8 cellular contexts compared by ENCODE assay signal in the genomic region with DNA sequence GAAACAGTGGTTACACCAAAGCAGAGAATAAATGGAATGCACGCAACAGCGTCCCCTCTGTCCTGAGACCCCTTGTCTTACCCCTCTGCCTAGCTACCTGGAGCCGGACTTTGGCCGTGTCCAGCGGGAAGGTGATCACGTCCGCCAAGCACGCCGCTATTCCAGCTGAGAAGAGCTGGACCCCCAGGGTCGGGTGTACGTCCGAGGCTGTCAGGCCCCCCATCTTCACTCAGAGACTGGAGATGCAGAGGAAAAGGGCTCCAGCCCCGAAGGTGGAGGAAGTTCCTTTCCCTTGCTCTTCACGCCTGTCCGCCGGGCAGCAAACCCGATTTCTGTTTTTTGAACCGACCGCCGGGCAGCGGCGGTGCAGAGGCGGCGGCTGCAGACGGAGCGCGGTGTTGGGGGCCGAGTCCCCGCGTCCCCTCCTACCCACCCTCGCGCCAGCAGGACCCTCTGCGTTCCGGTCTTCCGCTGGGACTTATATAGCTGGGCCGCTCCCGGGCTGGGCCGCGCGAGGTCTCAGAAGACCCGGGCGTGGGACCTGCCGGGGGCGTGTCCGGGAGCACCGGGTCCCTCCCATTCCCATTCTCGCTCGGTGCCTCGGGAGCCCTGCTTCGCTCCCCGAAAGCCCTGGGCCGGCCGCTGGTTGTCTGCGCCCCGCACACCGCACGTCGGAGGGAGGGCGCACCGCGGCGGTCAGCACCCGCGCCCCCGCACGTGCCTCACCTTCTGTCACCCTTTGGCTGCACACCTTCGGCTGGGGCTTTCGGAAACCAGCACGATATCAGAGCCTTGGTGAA. TPM values are rescaled to one million over a fixed set of nuclear protein-coding genes. Genes with fewer than 3 reads are reported as not detected.
DNase-seq lines count a peak whose midpoint lies in the region; ATAC-seq and TF ChIP-seq lines count a peak whose summit lies in the region.

UCP1 (minus strand) TSS at position 455 of the 800 bp plus-strand sequence; CDS start at position 223, 232 bp downstream.

- TF ChIP-seq EP300 in gastroesophageal sphincter (IDR thresholded peaks at IDR 0.05), result no peak

- H4K20me1 ChIP-seq in osteoblast (ENCODE audit: insufficient read depth, low read length), result no peaks in the 10 kb centered on the region

- H3K36me3 ChIP-seq in RWPE2 (ENCODE audit: low read depth) (no peaks in the 10 kb centered on the region), gastroesophageal sphincter (no peaks in the 10 kb centered on the region), osteoblast (ENCODE audit: insufficient read depth, low read length) (no peaks in the 10 kb centered on the region)

- peak within 1 kb of the TSS; percentile 43 for H2AFZ ChIP-seq in osteoblast (ENCODE audit: low read length)

- TF ChIP-seq POLR2A in gastroesophageal sphincter (IDR thresholded peaks at IDR 0.05), result no peak

- H3K4me2 ChIP-seq in osteoblast (ENCODE audit: insufficient read depth, low read length), result peak within 1 kb of the TSS; percentile 64

- H3K27ac ChIP-seq in RWPE2 (ENCODE audit: poor library complexity, severe bottlenecking) (no peak within 1 kb of the TSS), gastroesophageal sphincter (no peak within 1 kb of the TSS), osteoblast (ENCODE audit: low read depth, low read length) (no peak within 1 kb of the TSS)

- no peak for TF ChIP-seq CTCF in RWPE2 (IDR thresholded peaks at IDR 0.05; ENCODE audit: poor library complexity, severe bottlenecking)
- no peak for TF ChIP-seq CTCF in gastroesophageal sphincter (IDR thresholded peaks at IDR 0.05)
- no peak for TF ChIP-seq CTCF in osteoblast (IDR thresholded peaks at IDR 0.05; ENCODE audit: extremely low read depth, low read depth, low read length)

- H3K79me2 ChIP-seq in osteoblast (ENCODE audit: insufficient read depth, low read length), result no peaks in the 10 kb centered on the region

- H3K4me3 ChIP-seq in RWPE2 (ENCODE audit: severe bottlenecking) (peak within 1 kb of the TSS; percentile 10), gastroesophageal sphincter (peak within 1 kb of the TSS; percentile 24 to 58), osteoblast (ENCODE audit: insufficient read depth, low read length) (peak within 1 kb of the TSS; percentile 56)

- 0% methylated on average over 3 of the region's 69 CpGs; no CpG with 5 or more reads in 1 of the 2 donors for WGBS in gastroesophageal sphincter (ENCODE audit: low coverage in 1 of 2), 2 donors

- H3K9me3 ChIP-seq in RWPE2 (ENCODE audit: severe bottlenecking), result no peaks in the 10 kb centered on the region
- H3K9me3 ChIP-seq in gastroesophageal sphincter, result peaks cover 0 to 15% (median 0%) of the 10 kb centered on the region in 3 donors
- peaks cover 3% of the 10 kb centered on the region for H3K9me3 ChIP-seq in osteoblast (ENCODE audit: low read depth, low read length)

- H3K4me1 ChIP-seq in RWPE2 (ENCODE audit: insufficient read depth, poor library complexity, severe bottlenecking) (no peaks in the 10 kb centered on the region), gastroesophageal sphincter (peaks cover 0 to 16% (median 15%) of the 10 kb centered on the region in 3 donors), osteoblast (ENCODE audit: insufficient read depth, low read length) (peaks cover 9% of the 10 kb centered on the region)

- peaks cover 55% of the 10 kb centered on the region for H3K27me3 ChIP-seq in RWPE2 (ENCODE audit: insufficient read depth, poor library complexity, severe bottlenecking)
- H3K27me3 ChIP-seq in gastroesophageal sphincter, result peaks cover 68% of the 10 kb centered on the region
- peaks cover 78% of the 10 kb centered on the region for H3K27me3 ChIP-seq in osteoblast (ENCODE audit: insufficient read depth, low read length)

- DNase-seq in DMS53 treated with DMSO at 0.1 percent for 48 hours (lab: John Stamatoyannopoulos, UW; ENCODE audit: unreplicated experiment) (peak; percentile 1), RWPE2 (ENCODE audit: low spot score) (no peak), osteoblast (ENCODE audit: insufficient read length, low spot score, missing footprints) (no peak), SK-N-DZ (ENCODE audit: low spot score) (no peak), NCI-H2107 (lab: John Stamatoyannopoulos, UW) (no peak), amniotic stem cell (lab: John Stamatoyannopoulos, UW) (no peak), SIG-M5 (lab: John Stamatoyannopoulos, UW) (no peak)

- ATAC-seq in RWPE2 (ENCODE audit: low read depth) (peak; percentile 75), gastroesophageal sphincter (peak; percentile 48)

RNA-seq across cellular contexts. Expression of gene UCP1, which starts in this region (rescaled TPM):
- total RNA-seq in gastroesophageal sphincter (not detected), osteoblast (not detected in 2 replicates)
- polyA plus RNA-seq in SK-N-DZ (2014; cell fraction: cytosol; rRNA removed), result not detected in 2 replicates
- polyA plus RNA-seq in SK-N-DZ (2014; cell fraction: nucleus; rRNA removed), result not detected in 2 replicates

Comparison
In these comparisons a context has a peak if more than half of its experiments do, and no peak if none do; other contexts are left out.
1. Peak in ATAC-seq and H3K4me3 ChIP-seq in gastroesophageal sphincter; RNA of the gene not detected or under 1 TPM.